In the genomic region with DNA sequence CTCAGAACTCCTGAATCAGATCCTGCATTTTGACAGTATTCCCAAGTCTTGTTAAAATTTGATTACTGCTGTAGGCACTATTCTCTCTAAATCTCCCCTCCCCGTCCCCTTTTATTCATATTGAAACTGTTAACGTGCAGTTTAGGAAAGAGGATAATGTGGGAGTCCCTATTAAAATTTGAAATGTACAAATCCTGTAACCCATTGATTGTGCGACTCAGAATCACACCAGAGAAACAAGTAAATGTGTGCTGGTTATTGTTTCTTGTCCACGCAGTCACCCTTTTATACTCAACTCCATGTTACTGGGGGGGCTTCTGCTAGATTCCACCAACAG, we compare ENCODE assay signal across 8 cellular contexts. TPM values are rescaled to one million over a fixed set of nuclear protein-coding genes. Genes with fewer than 3 reads are reported as not detected.
DNase-seq lines count a peak whose midpoint lies in the region; ATAC-seq and TF ChIP-seq lines count a peak whose summit lies in the region.

No MANE protein-coding gene starts in this region.

- intact Hi-C loops in right cardiac atrium (cut with DNase I) = no loop called here
- intact Hi-C loops in spleen (cut with DNase I; ENCODE audit: low total_unique reads) = loop anchor here (10.0 kb wide), 1 partner anchor 82 kb away; the partner anchor contains the start of gene CCT8

- H3K4me3 ChIP-seq in HEK293 (ENCODE audit: low read depth, low read length) = peak overlapping the region; percentile 16
- peak overlapping the region; percentile 51 for H3K4me3 ChIP-seq in right cardiac atrium (ENCODE audit: low read length)
- H3K4me3 ChIP-seq in spleen = peak overlapping the region; percentile 25 to 91 (median 81)

- H3K36me3 ChIP-seq in HEK293 (ENCODE audit: control insufficient read depth in 2 of 2, insufficient read depth in 1 of 2, low read length in 2 of 2) = no peaks in the 10 kb centered on the region
- peaks cover 0 to 14% (median 0%) of the 10 kb centered on the region in 6 donors for H3K36me3 ChIP-seq in spleen

- no peaks in the 10 kb centered on the region for H3K27me3 Mint-ChIP-seq in activated CD4-positive, alpha-beta memory T cell treated with anti-CD3 and anti-CD28 coated beads, Interleukin-2, amount 10 ng/mL, durations not matched to agents 7 days and 5 days

- peak overlapping the region; percentile 86 for H3K4me3 Mint-ChIP-seq in activated CD4-positive, alpha-beta memory T cell treated with anti-CD3 and anti-CD28 coated beads, Interleukin-2, amount 10 ng/mL, durations not matched to agents 7 days and 5 days

- in situ Hi-C loops in GM13976 (cut with MboI; ENCODE audit: low sequenced_read_pairs, unreplicated experiment) = no loop called here

- peak overlapping the region; percentile 39 for H3K27ac ChIP-seq in HEK293 (ENCODE audit: extremely low read depth, low read depth, low read length)
- H3K27ac ChIP-seq in right cardiac atrium (ENCODE audit: low read length) = peak overlapping the region; percentile 69
- peak overlapping the region; percentile 90 to 97 (median 94) for H3K27ac ChIP-seq in spleen

- POLR2A ChIA-PET in HEK293 (lab: Yijun Ruan, JAX) = interaction anchor here (0.6 to 3.7 kb wide), 12 partner anchors 9 to 307 kb away, joined by 3 to 132 read pairs (median 4); partner anchors contain the start of genes CCT8, RWDD2B and USP16
- POLR2A ChIA-PET in activated CD4-positive, alpha-beta memory T cell treated with anti-CD3 and anti-CD28 coated beads, Interleukin-2, amount 10 ng/mL, durations not matched to agents 7 days and 5 days (lab: Charles Lee) = interaction anchor here (0.8 to 3.7 kb wide), 17 partner anchors 9 to 306 kb away, joined by 3 to 101 read pairs (median 4); partner anchors contain the start of genes BACH1, CCT8, RWDD2B and USP16

- no peaks in the 10 kb centered on the region for H3K9me3 Mint-ChIP-seq in activated CD4-positive, alpha-beta memory T cell treated with anti-CD3 and anti-CD28 coated beads, Interleukin-2, amount 10 ng/mL, durations not matched to agents 7 days and 5 days

- TF ChIP-seq CTCF in HEK293 (tag by site-specific recombination; IDR thresholded peaks at IDR 0.05) = no peak
- no peak for TF ChIP-seq CTCF in spleen (IDR thresholded peaks at IDR 0.05 in 8 of 11, conservative IDR thresholded peaks at IDR 0.05 in 3 of 11)
- TF ChIP-seq CTCF in GM13976 (IDR thresholded peaks at IDR 0.05; ENCODE audit: borderline replicate concordance, control extremely low read depth, extremely low read depth, insufficient read depth, missing control alignments) = no peak

- 46% methylated on average over 4 of the region's 4 CpGs for WGBS in right cardiac atrium
- 43 to 55% (median 53%) methylated on average over 4 of the region's 4 CpGs for WGBS in spleen, 5 donors

- H3K27me3 ChIP-seq in right cardiac atrium (ENCODE audit: control insufficient read depth, insufficient read depth) (no peaks in the 10 kb centered on the region), spleen (replicated peaks in 1 of 7) (no peaks in the 10 kb centered on the region)

- no peaks in the 10 kb centered on the region for H3K9me3 ChIP-seq in HEK293 (ENCODE audit: control insufficient read depth, insufficient read depth, low read depth, low read length)
- no peaks in the 10 kb centered on the region for H3K9me3 ChIP-seq in right cardiac atrium (ENCODE audit: control insufficient read depth, low read length)
- H3K9me3 ChIP-seq in spleen = no peaks in the 10 kb centered on the region

- no peak for TF ChIP-seq POLR2A in spleen (IDR thresholded peaks at IDR 0.05)

- peak overlapping the region; percentile 94 for H3K27ac Mint-ChIP-seq in activated CD4-positive, alpha-beta memory T cell treated with anti-CD3 and anti-CD28 coated beads, Interleukin-2, amount 10 ng/mL, durations not matched to agents 7 days and 5 days

- CTCF ChIA-PET in HEK293 (lab: Yijun Ruan, JAX) = no interaction called here
- CTCF ChIA-PET in activated CD4-positive, alpha-beta memory T cell treated with anti-CD3 and anti-CD28 coated beads, Interleukin-2, amount 10 ng/mL, durations not matched to agents 7 days and 5 days (lab: Charles Lee) = interaction anchor here (1.0 to 1.7 kb wide), 6 partner anchors 9 to 83 kb away, joined by 3 to 9 read pairs (median 4); partner anchors contain the start of genes CCT8 and RWDD2B

- ATAC-seq in right cardiac atrium (no peak), GM21390 (IDR thresholded peaks at IDR 0.05; ENCODE audit: unreplicated experiment) (no peak)

- peaks cover 43% of the 10 kb centered on the region for H3K4me1 Mint-ChIP-seq in activated CD4-positive, alpha-beta memory T cell treated with anti-CD3 and anti-CD28 coated beads, Interleukin-2, amount 10 ng/mL, durations not matched to agents 7 days and 5 days

- H3K36me3 Mint-ChIP-seq in activated CD4-positive, alpha-beta memory T cell treated with anti-CD3 and anti-CD28 coated beads, Interleukin-2, amount 10 ng/mL, durations not matched to agents 7 days and 5 days (ENCODE audit: low read depth) = peaks cover 17% of the 10 kb centered on the region

- H3K4me1 ChIP-seq in HEK293 (ENCODE audit: control insufficient read depth, insufficient read depth, low read length) (peaks cover 2% of the 10 kb centered on the region; the same call in 1 of the 2 replicates), right cardiac atrium (ENCODE audit: control insufficient read depth, insufficient read depth, low read length) (no peaks in the 10 kb centered on the region), spleen (peaks cover 19 to 46% (median 27%) of the 10 kb centered on the region in 6 donors)

- no peak for DNase-seq in activated CD4-positive, alpha-beta memory T cell treated with anti-CD3 and anti-CD28 coated beads, Interleukin-2, amount 10 ng/mL, durations not matched to agents 7 days and 5 days
- DNase-seq in right cardiac atrium (no peak), spleen (no peak), GM13976 (ENCODE audit: low spot score) (no peak), NCI-H82 (lab: John Stamatoyannopoulos, UW) (no peak), DMS 273 (lab: John Stamatoyannopoulos, UW; ENCODE audit: unreplicated experiment) (no peak)

TF ChIP-seq in HEK293, 187 proteins besides CTCF, POLR2A, EP300 and RAD21 (continues in another document):
- TF ChIP-seq ZNF37A (tag by site-specific recombination; IDR thresholded peaks at IDR 0.05) = no peak
- no peak for TF ChIP-seq ZNF426 (tag by site-specific recombination; IDR thresholded peaks at IDR 0.05)
- TF ChIP-seq KLF8 (tag by site-specific recombination; IDR thresholded peaks at IDR 0.05) = no peak
- TF ChIP-seq, protein P1, sequence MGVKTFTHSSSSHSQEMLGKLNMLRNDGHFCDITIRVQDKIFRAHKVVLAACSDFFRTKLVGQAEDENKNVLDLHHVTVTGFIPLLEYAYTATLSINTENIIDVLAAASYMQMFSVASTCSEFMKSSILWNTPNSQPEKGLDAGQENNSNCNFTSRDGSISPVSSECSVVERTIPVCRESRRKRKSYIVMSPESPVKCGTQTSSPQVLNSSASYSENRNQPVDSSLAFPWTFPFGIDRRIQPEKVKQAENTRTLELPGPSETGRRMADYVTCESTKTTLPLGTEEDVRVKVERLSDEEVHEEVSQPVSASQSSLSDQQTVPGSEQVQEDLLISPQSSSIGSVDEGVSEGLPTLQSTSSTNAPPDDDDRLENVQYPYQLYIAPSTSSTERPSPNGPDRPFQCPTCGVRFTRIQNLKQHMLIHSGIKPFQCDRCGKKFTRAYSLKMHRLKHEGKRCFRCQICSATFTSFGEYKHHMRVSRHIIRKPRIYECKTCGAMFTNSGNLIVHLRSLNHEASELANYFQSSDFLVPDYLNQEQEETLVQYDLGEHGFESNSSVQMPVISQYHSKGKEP (tag by site-specific recombination; IDR thresholded peaks at IDR 0.05) = 0 out of 2 replicates have a peak, but pooled peaks have one; percentile 11
- no peak for TF ChIP-seq ZNF354C (tag by site-specific recombination; IDR thresholded peaks at IDR 0.05; ENCODE audit: borderline replicate concordance, low read depth)
- no peak for TF ChIP-seq ZNF362 (tag by site-specific recombination; IDR thresholded peaks at IDR 0.05)
- peak; percentile 46; the same call in 1 of the 2 replicates for TF ChIP-seq ZNF513 (tag by site-specific recombination; IDR thresholded peaks at IDR 0.05)

RNA-seq across cellular contexts. Expression of gene LTN1, which starts 0.6 kb away (rescaled TPM):
- 10 to 100 TPM; 25.8 to 26.5 TPM for total RNA-seq in activated CD4-positive, alpha-beta memory T cell treated with anti-CD3 and anti-CD28 coated beads, Interleukin-2, amount 10 ng/mL, durations not matched to agents 7 days and 5 days
- total RNA-seq in right cardiac atrium (10 to 100 TPM; 17.1 to 20.0 (median 19.0) TPM), spleen (10 to 100 TPM; 26.1 to 37.3 (median 33.8) TPM)
- polyA plus RNA-seq in right cardiac atrium (4.8 TPM), spleen (1 to 10 TPM; 4.6 TPM)

RNA-seq across cellular contexts. Expression of gene RWDD2B, which starts 25.9 kb away (rescaled TPM):
- 1 to 10 TPM; 6.5 to 6.9 TPM for total RNA-seq in activated CD4-positive, alpha-beta memory T cell treated with anti-CD3 and anti-CD28 coated beads, Interleukin-2, amount 10 ng/mL, durations not matched to agents 7 days and 5 days
- total RNA-seq in right cardiac atrium (10 to 100 TPM; 14.3 to 15.9 (median 15.3) TPM), spleen (10 to 100 TPM in 3 of 7 donors, 1 to 10 TPM in 4; 7.5 to 11.5 (median 9.5) TPM)
- polyA plus RNA-seq in right cardiac atrium (18.3 TPM), spleen (10 to 100 TPM in 2 of 3 donors, 1 to 10 TPM in 1; 8.5 to 14.3 (median 10.4) TPM)

RNA-seq across cellular contexts. Expression of gene USP16, which starts 31.2 kb away (rescaled TPM):
- total RNA-seq in activated CD4-positive, alpha-beta memory T cell treated with anti-CD3 and anti-CD28 coated beads, Interleukin-2, amount 10 ng/mL, durations not matched to agents 7 days and 5 days = 10 to 100 TPM; 34.3 to 37.1 TPM
- 10 to 100 TPM; 33.2 to 41.3 (median 33.8) TPM for total RNA-seq in right cardiac atrium
- polyA plus RNA-seq in right cardiac atrium = 21.7 TPM
- total RNA-seq in spleen = 10 to 100 TPM; 31.7 to 40.9 (median 39.0) TPM
- polyA plus RNA-seq in spleen = 10 to 100 TPM; 17.2 to 22.7 (median 22.7) TPM

Comparison
In these comparisons a context has a peak if more than half of its experiments do, and no peak if none do; other contexts are left out.
1. H3K27ac ChIP-seq: peak in every context shown above with its lines; median percentile 94 in spleen; 69 in right cardiac atrium; 39 in HEK293.
2. H3K4me3 ChIP-seq: peak in every context shown above with its lines; median percentile 81 in spleen; 51 in right cardiac atrium; 16 in HEK293.